13 cellular contexts compared by ENCODE assay signal in genomic region chr12:124700810-124701594, GRCh38.
DNase-seq lines count a peak whose midpoint lies in the region; ATAC-seq and TF ChIP-seq lines count a peak whose summit lies in the region.
"Had no signal": no experiment of that assay in that cellular context is flagged by ENCODE, and none has a peak within 500 bp of the region (broad histone marks: within the 10 kb centered on the region; RNA-seq: fewer than 3 reads in every experiment).

No MANE protein-coding gene starts in this region.

- H3K27ac Mint-ChIP-seq in CD4-positive, alpha-beta memory T cell = no peak overlapping the region
- H3K27ac Mint-ChIP-seq: activated naive CD4-positive, alpha-beta T cell treated with anti-CD3 and anti-CD28 coated beads, Interleukin-2, amount 10 ng/mL, durations not matched to agents 7 days and 5 days; nephron progenitor cell had no signal

- H3K4me3 Mint-ChIP-seq in CD4-positive, alpha-beta memory T cell = no peak overlapping the region
- H3K4me3 Mint-ChIP-seq: activated naive CD4-positive, alpha-beta T cell treated with anti-CD3 and anti-CD28 coated beads, Interleukin-2, amount 10 ng/mL, durations not matched to agents 7 days and 5 days; nephron progenitor cell had no signal

- DNase-seq in EH (ENCODE audit: low read depth) = peak; percentile 78
- DNase-seq in astrocyte of the spinal cord (ENCODE audit: low read depth, low spot score) = peak; percentile 60
- DNase-seq in right cardiac atrium = peak; percentile 74 to 88 (median 86)
- peak; percentile 63 for DNase-seq in renal cortical epithelial cell (ENCODE audit: low read depth)
- no peak for DNase-seq in CD4-positive, alpha-beta memory T cell
- no peak for DNase-seq in NCI-H446 treated with DMSO at 0.1 percent for 48 hours (lab: John Stamatoyannopoulos, UW)
- no peak for DNase-seq in NAMALWA (ENCODE audit: low spot score)
- no peak for DNase-seq in SIG-M5 treated with dmso at 0.1 percent for 504 hours (lab: John Stamatoyannopoulos, UW; ENCODE audit: unreplicated experiment)
- DNase-seq: activated CD4-positive, CD25-positive, alpha-beta regulatory T cell treated with anti-CD3 and anti-CD28 coated beads, Interleukin-2, amount 50 U/mL, for 72 hours; activated naive CD4-positive, alpha-beta T cell treated with anti-CD3 and anti-CD28 coated beads, Interleukin-2, amount 10 ng/mL, durations not matched to agents 7 days and 5 days; nephron progenitor cell; Peyer's patch had no signal

- WGBS in right cardiac atrium = 44% methylated on average over 17 of the region's 17 CpGs

- CTCF ChIA-PET in CD4-positive, alpha-beta memory T cell (lab: Charles Lee; ENCODE audit: partially characterized antibody) = no interaction called here

- H3K36me3 Mint-ChIP-seq in CD4-positive, alpha-beta memory T cell = no peaks in the 10 kb centered on the region
- H3K36me3 Mint-ChIP-seq: activated naive CD4-positive, alpha-beta T cell treated with anti-CD3 and anti-CD28 coated beads, Interleukin-2, amount 10 ng/mL, durations not matched to agents 7 days and 5 days had no signal

- no peaks in the 10 kb centered on the region for H3K27me3 ChIP-seq in right cardiac atrium (ENCODE audit: control insufficient read depth, insufficient read depth)
- no peaks in the 10 kb centered on the region for H3K27me3 ChIP-seq in CD4-positive, alpha-beta memory T cell (ENCODE audit: insufficient read depth, low read length)
- H3K27me3 ChIP-seq: Peyer's patch had no signal

- TF ChIP-seq CTCF in astrocyte of the spinal cord (IDR thresholded peaks at IDR 0.05; ENCODE audit: low read depth, low read length) = no peak

- ATAC-seq in right cardiac atrium = peak; percentile 50 to 67

- H3K4me3 ChIP-seq in astrocyte of the spinal cord (ENCODE audit: low read depth, low read length) (no peak overlapping the region), right cardiac atrium (ENCODE audit: low read length) (no peak overlapping the region)
- no peak overlapping the region for H3K4me3 ChIP-seq in CD4-positive, alpha-beta memory T cell (ENCODE audit: low read length in 2 of 2)
- H3K4me3 ChIP-seq: Peyer's patch had no signal

- intact Hi-C loops in right cardiac atrium (cut with DNase I) = loop anchor here in 1 of 4 donors (5.0 kb wide), 1 partner anchor 46 kb away; no protein-coding TSS in a partner anchor
- intact Hi-C loops in CD4-positive, alpha-beta memory T cell (cut with micrococcal nuclease) = no loop called here

- POLR2A ChIA-PET in CD4-positive, alpha-beta memory T cell (lab: Charles Lee; ENCODE audit: partially characterized antibody) = no interaction called here

- H3K9me3 Mint-ChIP-seq in CD4-positive, alpha-beta memory T cell = peaks cover 0 to 2% (median 0%) of the 10 kb centered on the region in 8 donors
- H3K9me3 Mint-ChIP-seq: activated naive CD4-positive, alpha-beta T cell treated with anti-CD3 and anti-CD28 coated beads, Interleukin-2, amount 10 ng/mL, durations not matched to agents 7 days and 5 days had no signal

- H3K4me1 ChIP-seq in right cardiac atrium (ENCODE audit: control insufficient read depth, insufficient read depth, low read length) = no peaks in the 10 kb centered on the region
- no peaks in the 10 kb centered on the region for H3K4me1 ChIP-seq in CD4-positive, alpha-beta memory T cell (ENCODE audit: insufficient read depth, low read length)

- no peaks in the 10 kb centered on the region for H3K9me3 ChIP-seq in right cardiac atrium (ENCODE audit: control insufficient read depth, low read length)
- no peaks in the 10 kb centered on the region for H3K9me3 ChIP-seq in CD4-positive, alpha-beta memory T cell (ENCODE audit: control insufficient read depth in 1 of 2, low read length in 2 of 2)
- H3K9me3 ChIP-seq: Peyer's patch had no signal

- in situ Hi-C loops in astrocyte of the spinal cord (cut with HindIII; ENCODE audit: low sequenced_read_pairs) = no loop called here

- peaks cover 0 to 3% of the 10 kb centered on the region in 2 donors for H3K27me3 Mint-ChIP-seq in CD4-positive, alpha-beta memory T cell

- H3K27ac ChIP-seq in right cardiac atrium (ENCODE audit: low read length) = peak overlapping the region; percentile 63
- H3K27ac ChIP-seq in CD4-positive, alpha-beta memory T cell (ENCODE audit: low read depth, low read length) = no peak overlapping the region
- H3K27ac ChIP-seq: C4-2B had no signal

- no peaks in the 10 kb centered on the region for H3K36me3 ChIP-seq in CD4-positive, alpha-beta memory T cell (ENCODE audit: insufficient read depth, low read length)
- H3K36me3 ChIP-seq: Peyer's patch had no signal

- H3K4me1 Mint-ChIP-seq in CD4-positive, alpha-beta memory T cell = no peaks in the 10 kb centered on the region
- H3K4me1 Mint-ChIP-seq: activated naive CD4-positive, alpha-beta T cell treated with anti-CD3 and anti-CD28 coated beads, Interleukin-2, amount 10 ng/mL, durations not matched to agents 7 days and 5 days had no signal

Comparison
In these comparisons a context has a peak if more than half of its experiments do, and no peak if none do; other contexts are left out.
1. DNase-seq: peak in EH (single experiment), astrocyte of the spinal cord (single experiment), right cardiac atrium (3 of 3) and renal cortical epithelial cell (single experiment); none in CD4-positive, alpha-beta memory T cell (0 of 5), NCI-H446 treated with DMSO at 0.1 percent for 48 hours (single experiment), NAMALWA (single experiment) and SIG-M5 treated with dmso at 0.1 percent for 504 hours (single experiment).